ENCODE assay signal across 12 cellular contexts in genomic region chr16:60905806-60906205, GRCh38.
"Had no signal": no experiment of that assay in that cellular context is flagged by ENCODE, and none has a peak within 500 bp of the region (broad histone marks: within the 10 kb centered on the region; RNA-seq: fewer than 3 reads in every experiment).

No MANE protein-coding gene starts in this region.

- H3K36me3 ChIP-seq: ascending aorta, right lobe of liver, transverse colon had no signal

- H3K9me3 ChIP-seq: ascending aorta, right lobe of liver, transverse colon had no signal

- ATAC-seq: esophagus mucosa; natural killer cell treated with Interleukin-12 subunit alpha and Interleukin-12 subunit beta and Interleukin-15 and Interleukin-18, amount 100 ng/mL, for 72 hours; right lobe of liver; stimulated activated naive CD8-positive, alpha-beta T cell treated with anti-CD3 and anti-CD28 coated beads, Interleukin-15, Interleukin-2, amounts not matched to agents 100 U/mL and 50 U/mL, for 24 hours had no signal

- H3K27ac ChIP-seq: ascending aorta, coronary artery, right lobe of liver, transverse colon had no signal

- H3K27ac Mint-ChIP-seq: activated naive CD4-positive, alpha-beta T cell treated with anti-CD3 and anti-CD28 coated beads for 36 hours; activated T-helper 2 cell treated with anti-CD3 and anti-CD28 coated beads, Interferon-gamma antibody, Interleukin-2, Interleukin-4, amounts not matched to agents 10 μg/mL and 5 μg/mL and 100 μg/mL, durations not matched to agents 14 hours and 24 hours and 36 hours; natural killer cell treated with Interleukin-12 subunit alpha and Interleukin-12 subunit beta and Interleukin-15 and Interleukin-18, amount 100 ng/mL, for 72 hours; progenitor cell of endocrine pancreas had no signal

- DNase-seq: activated CD4-positive, CD25-positive, alpha-beta regulatory T cell treated with anti-CD3 and anti-CD28 coated beads, Interleukin-2, amount 50 U/mL, for 72 hours; activated naive CD4-positive, alpha-beta T cell treated with anti-CD3 and anti-CD28 coated beads for 36 hours; activated T-cell treated with anti-CD3 and anti-CD28 coated beads, Interleukin-2, amount 50 U/mL, for 1 hour; right lobe of liver; stimulated activated naive CD8-positive, alpha-beta T cell treated with anti-CD3 and anti-CD28 coated beads, Interleukin-15, Interleukin-2, amounts not matched to agents 100 U/mL and 50 U/mL, for 24 hours; transverse colon had no signal

- H3K27me3 ChIP-seq: ascending aorta, right lobe of liver, transverse colon had no signal

- H3K4me3 ChIP-seq: ascending aorta, coronary artery, right lobe of liver, transverse colon had no signal

- H3K27me3 Mint-ChIP-seq: natural killer cell treated with Interleukin-12 subunit alpha and Interleukin-12 subunit beta and Interleukin-15 and Interleukin-18, amount 100 ng/mL, for 72 hours; progenitor cell of endocrine pancreas had no signal

- H3K4me3 Mint-ChIP-seq: activated naive CD4-positive, alpha-beta T cell treated with anti-CD3 and anti-CD28 coated beads for 36 hours; natural killer cell treated with Interleukin-12 subunit alpha and Interleukin-12 subunit beta and Interleukin-15 and Interleukin-18, amount 100 ng/mL, for 72 hours had no signal

- H3K4me1 ChIP-seq: ascending aorta, right lobe of liver, transverse colon had no signal
